In the genomic region with DNA sequence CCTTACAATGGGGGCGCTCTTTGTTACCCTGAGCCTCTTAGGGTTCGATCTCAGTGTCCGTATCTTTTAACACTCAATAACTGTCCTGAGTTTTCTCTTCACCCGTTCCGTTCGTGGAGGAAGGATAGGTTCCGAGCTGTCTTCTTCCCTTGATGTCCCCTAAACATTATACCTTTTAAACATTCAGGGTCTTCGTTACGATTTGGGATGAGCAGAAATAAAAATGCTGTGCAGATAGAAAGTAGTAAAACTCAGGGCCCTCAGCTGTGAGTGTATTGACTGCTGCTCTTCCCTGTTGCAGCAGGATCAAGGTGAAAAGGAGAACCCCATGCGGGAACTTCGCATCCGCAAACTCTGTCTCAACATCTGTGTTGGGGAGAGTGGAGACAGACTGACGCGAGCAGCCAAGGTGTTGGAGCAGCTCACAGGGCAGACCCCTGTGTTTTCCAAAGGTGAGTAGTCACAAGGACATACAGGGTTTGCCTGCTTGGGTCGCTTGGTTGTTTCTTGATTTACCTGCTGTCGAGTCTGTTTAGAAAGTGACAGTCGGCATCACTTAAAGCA, we compare ENCODE assay signal across 8 cellular contexts. TPM values are rescaled to one million over a fixed set of nuclear protein-coding genes. Genes with fewer than 3 reads are reported as not detected.
DNase-seq lines count a peak whose midpoint lies in the region; ATAC-seq, FAIRE-seq and TF ChIP-seq lines count a peak whose summit lies in the region.

No MANE protein-coding gene starts in this region.

- H3K9me3 ChIP-seq in SJSA1 (replicated peaks), result no peaks in the 10 kb centered on the region
- no peaks in the 10 kb centered on the region for H3K9me3 ChIP-seq in fibroblast of lung (ENCODE audit: control insufficient read depth, insufficient read depth, low read depth, low read length)
- no peaks in the 10 kb centered on the region for H3K9me3 ChIP-seq in sigmoid colon

- no peak for ATAC-seq in GM21423 (IDR thresholded peaks at IDR 0.05; ENCODE audit: unreplicated experiment)

- H3K27me3 ChIP-seq in SJSA1 (replicated peaks) (no peaks in the 10 kb centered on the region), fibroblast of lung (ENCODE audit: control insufficient read depth, insufficient read depth, low read length) (no peaks in the 10 kb centered on the region), sigmoid colon (no peaks in the 10 kb centered on the region)

- no peak for TF ChIP-seq CTCF in fibroblast of lung (conservative IDR thresholded peaks at IDR 0.05 in 1 of 2, IDR thresholded peaks at IDR 0.05 in 1 of 2; ENCODE audit: low read depth in 1 of 2, low read length in 2 of 2)
- TF ChIP-seq CTCF in sigmoid colon (IDR thresholded peaks at IDR 0.05), result no peak

- H3K36me3 ChIP-seq in SJSA1 (peaks cover 57% of the 10 kb centered on the region), fibroblast of lung (ENCODE audit: control insufficient read depth, insufficient read depth, low read length) (peaks cover 12% of the 10 kb centered on the region), sigmoid colon (peaks cover 27 to 50% (median 31%) of the 10 kb centered on the region in 4 donors)

- H4K20me1 ChIP-seq in fibroblast of lung (ENCODE audit: control insufficient read depth, extremely low read depth, insufficient read depth, low read length), result no peaks in the 10 kb centered on the region

- FAIRE-seq in GM19239 (lab: Jason Lieb, UNC), result peak; percentile 77

- H3K27ac ChIP-seq in SJSA1, result peak overlapping the region; percentile 84
- peak overlapping the region; percentile 74 for H3K27ac ChIP-seq in fibroblast of lung (ENCODE audit: insufficient read depth, low read length)
- H3K27ac ChIP-seq in sigmoid colon, result peak overlapping the region; percentile 84 to 91 (median 86)

- peaks cover 57% of the 10 kb centered on the region for H3K79me2 ChIP-seq in fibroblast of lung (ENCODE audit: control insufficient read depth, insufficient read depth, low read length)

- no peak for TF ChIP-seq POLR2A in sigmoid colon (IDR thresholded peaks at IDR 0.05)

- H3K4me1 ChIP-seq in SJSA1 (replicated peaks) (peaks cover 15% of the 10 kb centered on the region), fibroblast of lung (ENCODE audit: control insufficient read depth, extremely low read depth, insufficient read depth, low read length) (peaks cover 8% of the 10 kb centered on the region), sigmoid colon (peaks cover 0 to 53% (median 37%) of the 10 kb centered on the region in 4 donors)

- DNase-seq in GM19239 (ENCODE audit: insufficient read length, low spot score) (no peak), SJSA1 (ENCODE audit: low read depth in 1 of 2, low spot score in 2 of 2) (no peak), fibroblast of lung (ENCODE audit: low read depth in 2 of 2) (no peak), sigmoid colon (no peak), hepatic stellate cell (ENCODE audit: low spot score) (no peak), T-helper 9 cell (no peak), anterior cingulate cortex (lab: John Stamatoyannopoulos, UW) (no peak)

- TF ChIP-seq EP300 in sigmoid colon (IDR thresholded peaks at IDR 0.05), result no peak

- WGBS in sigmoid colon, 2 donors, result 4 to 15% methylated on average over 17 of the region's 17 CpGs

- H2AFZ ChIP-seq in fibroblast of lung (ENCODE audit: low read length), result no peak overlapping the region

- intact Hi-C loops in sigmoid colon (cut with DNase I), result loop anchor here (5.0 kb wide), 1 partner anchor 50 kb away; a partner anchor contains a TSS

- H3K4me3 ChIP-seq in SJSA1, result peak overlapping the region; percentile 80
- H3K4me3 ChIP-seq in fibroblast of lung (replicated peaks in 1 of 4; ENCODE audit: control extremely low read depth in 1 of 4, insufficient read depth in 1 of 4, low read depth in 3 of 4, low read length in 4 of 4), result peak overlapping the region; percentile 48 to 100 (median 86)
- peak overlapping the region; percentile 74 to 90 (median 76) for H3K4me3 ChIP-seq in sigmoid colon

- peak overlapping the region; percentile 71 for H3K9ac ChIP-seq in fibroblast of lung (ENCODE audit: insufficient read depth, low read length)

- H3K4me2 ChIP-seq in fibroblast of lung (ENCODE audit: extremely low read depth, insufficient read depth, low read length), result peak overlapping the region; percentile 93

RNA-seq across cellular contexts. Expression of a gene that starts 0.8 kb away (rescaled TPM):
- 1,018 and 1,165 TPM in 2 replicates for total RNA-seq in SJSA1 (2014; rRNA removed; shearing (Covaris generic))
- total RNA-seq in fibroblast of lung (1,214 and 1,412 TPM in 2 replicates), sigmoid colon (1,000 to 10,000 TPM in 2 of 4 donors, 100 to 1,000 TPM in 2; 735 to 1,309 (median 1,008) TPM)
- polyA plus RNA-seq in fibroblast of lung (1,477 and 1,551 TPM in 2 replicates), sigmoid colon (1,000 to 10,000 TPM; 2,325 to 3,932 (median 2,641) TPM)
- polyA plus RNA-seq in fibroblast of lung (2012), result 2,012 and 2,284 TPM in 2 replicates
- polyA minus RNA-seq in fibroblast of lung (ENCODE audit: low replicate concordance), result 186 and 249 TPM in 2 replicates

RNA-seq across cellular contexts. Expression of a gene that starts 50.9 kb away (rescaled TPM):
- 46.0 and 63.4 TPM in 2 replicates for total RNA-seq in SJSA1 (2014; rRNA removed; shearing (Covaris generic))
- 15.9 and 19.3 TPM in 2 replicates for total RNA-seq in fibroblast of lung
- 34.1 and 42.2 TPM in 2 replicates for polyA plus RNA-seq in fibroblast of lung
- polyA plus RNA-seq in fibroblast of lung (2012), result 26.7 and 35.1 TPM in 2 replicates
- 14.5 and 16.0 TPM in 2 replicates for polyA minus RNA-seq in fibroblast of lung (ENCODE audit: low replicate concordance)
- total RNA-seq in sigmoid colon, result 10 to 100 TPM; 25.7 to 29.9 (median 26.7) TPM
- polyA plus RNA-seq in sigmoid colon, result 10 to 100 TPM; 12.3 to 18.3 (median 15.0) TPM
